15 cellular contexts compared by ENCODE assay signal in the genomic region with DNA sequence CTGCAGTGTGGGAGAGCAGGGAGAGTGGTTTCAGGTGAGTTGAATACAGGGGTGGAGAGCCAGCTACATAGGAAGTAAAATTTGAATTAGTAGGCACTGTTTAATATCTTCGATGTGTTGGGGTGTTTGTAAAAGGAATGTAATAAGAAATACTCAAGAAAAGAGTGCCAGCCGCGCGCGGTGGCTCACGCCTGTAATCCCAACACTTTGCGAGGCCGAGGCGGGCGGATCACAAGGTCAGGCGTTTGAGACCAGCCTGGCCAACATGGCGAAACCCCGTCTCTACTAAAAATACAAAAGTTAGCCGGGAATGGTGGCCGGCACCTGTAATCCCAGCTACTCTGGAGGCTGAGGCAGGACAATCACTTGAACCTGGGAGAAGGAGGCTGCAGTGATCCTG. TPM values are rescaled to one million over a fixed set of nuclear protein-coding genes. Genes with fewer than 3 reads are reported as not detected.
A peak's percentile ranks its signal among the peaks of the same experiment; 100 is the strongest.
DNase-seq lines count a peak whose midpoint lies in the region; TF ChIP-seq lines count a peak whose summit lies in the region.
"Not testable (repeated sequence)": the region's sequence is repeated elsewhere in the genome, so short reads cannot be mapped to it uniquely, and the experiment has no call there.
"Had no signal": no experiment of that assay in that cellular context is flagged by ENCODE, and none has a peak within 500 bp of the region (broad histone marks: within the 10 kb centered on the region; RNA-seq: fewer than 3 reads in every experiment).

No MANE protein-coding gene starts in this region.

- H3K9me3 ChIP-seq in CD4-positive, alpha-beta memory T cell (ENCODE audit: control insufficient read depth in 1 of 2, low read length in 2 of 2); Karpas-422 (ENCODE audit: low read length); iPS-20b (ENCODE audit: insufficient read depth, low read depth, low read length): not testable (repeated sequence)

- peaks cover 22% of the 10 kb centered on the region for H3K79me2 ChIP-seq in Karpas-422 (ENCODE audit: low read length)

- peaks cover 11 to 25% of the 10 kb centered on the region in 2 donors for H3K36me3 Mint-ChIP-seq in CD4-positive, alpha-beta memory T cell
- H3K36me3 Mint-ChIP-seq in T-helper 2 cell treated with Interferon-gamma antibody and Interleukin-4, amounts not matched to agents 5 μg/mL and 100 μg/mL, for 36 hours (ENCODE audit: low read depth) = peaks cover 10% of the 10 kb centered on the region
- H3K36me3 Mint-ChIP-seq in activated T-helper 1 cell treated with anti-CD3 and anti-CD28 coated beads, Interleukin-12 subunit alpha, Interleukin-12 subunit beta, Interleukin-2, Interleukin-4 antibody, amounts not matched to agents 30 ng/mL and 10 ng/mL and 1 ng/mL, durations not matched to agents 14 hours and 24 hours and 36 hours (ENCODE audit: low read depth); neural crest cell (ENCODE audit: low read depth): not testable (repeated sequence)
- H3K36me3 Mint-ChIP-seq in stimulated activated naive CD8-positive, alpha-beta T cell treated with anti-CD3 and anti-CD28 coated beads, Interleukin-15, Interleukin-2, amounts not matched to agents 100 ng/mL and 50 ng/mL, for 24 hours (ENCODE audit: low read depth) = peaks cover 24% of the 10 kb centered on the region

- not testable (repeated sequence) for H3K27me3 ChIP-seq in CD4-positive, alpha-beta memory T cell (ENCODE audit: insufficient read depth, low read length); Karpas-422 (ENCODE audit: low read length); iPS-20b (ENCODE audit: insufficient read depth, low read length)

- peaks cover 18% of the 10 kb centered on the region for H3K4me1 ChIP-seq in CD4-positive, alpha-beta memory T cell (ENCODE audit: insufficient read depth, low read length)
- peaks cover 21% of the 10 kb centered on the region for H3K4me1 ChIP-seq in Karpas-422 (ENCODE audit: low read length)
- H3K4me1 ChIP-seq in iPS-20b (ENCODE audit: insufficient read depth, low read length) = not testable (repeated sequence)

- not testable (repeated sequence) for H4K20me1 ChIP-seq in Karpas-422 (ENCODE audit: insufficient read depth, low read depth, low read length)

- peak overlapping the region in 6 of 7 donors; percentile 98 to 99 (median 98) for H3K27ac Mint-ChIP-seq in CD4-positive, alpha-beta memory T cell
- H3K27ac Mint-ChIP-seq in T-helper 2 cell treated with Interferon-gamma antibody and Interleukin-4, amounts not matched to agents 5 μg/mL and 100 μg/mL, for 36 hours; activated T-helper 1 cell treated with anti-CD3 and anti-CD28 coated beads, Interleukin-12 subunit alpha, Interleukin-12 subunit beta, Interleukin-2, Interleukin-4 antibody, amounts not matched to agents 30 ng/mL and 10 ng/mL and 1 ng/mL, durations not matched to agents 14 hours and 24 hours and 36 hours: not testable (repeated sequence)
- H3K27ac Mint-ChIP-seq in neural crest cell (ENCODE audit: unreplicated experiment) = peak overlapping the region; percentile 99
- peak overlapping the region; percentile 99 for H3K27ac Mint-ChIP-seq in stimulated activated naive CD8-positive, alpha-beta T cell treated with anti-CD3 and anti-CD28 coated beads, Interleukin-15, Interleukin-2, amounts not matched to agents 100 ng/mL and 50 ng/mL, for 24 hours

- peak overlapping the region; percentile 80 for H3K27ac ChIP-seq in CD4-positive, alpha-beta memory T cell (ENCODE audit: low read depth, low read length)
- H3K27ac ChIP-seq in Karpas-422 (ENCODE audit: low read length); iPS-20b (ENCODE audit: low read length): not testable (repeated sequence)
- H3K27ac ChIP-seq in cingulate gyrus (ENCODE audit: low read depth, low read length) = peak overlapping the region; percentile 91

- H3K4me3 Mint-ChIP-seq in CD4-positive, alpha-beta memory T cell = peak overlapping the region in 5 of 8 donors; percentile 11 to 98 (median 95)
- peak overlapping the region; percentile 95 for H3K4me3 Mint-ChIP-seq in T-helper 2 cell treated with Interferon-gamma antibody and Interleukin-4, amounts not matched to agents 5 μg/mL and 100 μg/mL, for 36 hours
- peak overlapping the region; percentile 87 for H3K4me3 Mint-ChIP-seq in activated T-helper 1 cell treated with anti-CD3 and anti-CD28 coated beads, Interleukin-12 subunit alpha, Interleukin-12 subunit beta, Interleukin-2, Interleukin-4 antibody, amounts not matched to agents 30 ng/mL and 10 ng/mL and 1 ng/mL, durations not matched to agents 14 hours and 24 hours and 36 hours
- peak overlapping the region; percentile 96 for H3K4me3 Mint-ChIP-seq in neural crest cell
- H3K4me3 Mint-ChIP-seq in stimulated activated naive CD8-positive, alpha-beta T cell treated with anti-CD3 and anti-CD28 coated beads, Interleukin-15, Interleukin-2, amounts not matched to agents 100 ng/mL and 50 ng/mL, for 24 hours = peak overlapping the region; percentile 99

- not testable (repeated sequence) for DNase-seq in CD4-positive, alpha-beta memory T cell; Karpas-422; T-helper 2 cell treated with Interferon-gamma antibody and Interleukin-4, amounts not matched to agents 5 μg/mL and 100 μg/mL, for 36 hours (ENCODE audit: low spot score); activated T-helper 1 cell treated with anti-CD3 and anti-CD28 coated beads, Interleukin-12 subunit alpha, Interleukin-12 subunit beta, Interleukin-2, Interleukin-4 antibody, amounts not matched to agents 30 ng/mL and 10 ng/mL and 1 ng/mL, durations not matched to agents 14 hours and 24 hours and 36 hours (ENCODE audit: low spot score); neural crest cell (ENCODE audit: low read depth, low spot score)

- H3K4me1 Mint-ChIP-seq in CD4-positive, alpha-beta memory T cell = peaks cover 23 to 38% (median 30%) of the 10 kb centered on the region in 4 donors
- H3K4me1 Mint-ChIP-seq in T-helper 2 cell treated with Interferon-gamma antibody and Interleukin-4, amounts not matched to agents 5 μg/mL and 100 μg/mL, for 36 hours (ENCODE audit: low read depth) = peaks cover 13% of the 10 kb centered on the region
- peaks cover 35% of the 10 kb centered on the region for H3K4me1 Mint-ChIP-seq in activated T-helper 1 cell treated with anti-CD3 and anti-CD28 coated beads, Interleukin-12 subunit alpha, Interleukin-12 subunit beta, Interleukin-2, Interleukin-4 antibody, amounts not matched to agents 30 ng/mL and 10 ng/mL and 1 ng/mL, durations not matched to agents 14 hours and 24 hours and 36 hours (ENCODE audit: low read depth)
- H3K4me1 Mint-ChIP-seq in neural crest cell = peaks cover 47% of the 10 kb centered on the region
- peaks cover 28% of the 10 kb centered on the region for H3K4me1 Mint-ChIP-seq in stimulated activated naive CD8-positive, alpha-beta T cell treated with anti-CD3 and anti-CD28 coated beads, Interleukin-15, Interleukin-2, amounts not matched to agents 100 ng/mL and 50 ng/mL, for 24 hours (ENCODE audit: low read depth)

- H2AFZ ChIP-seq in Karpas-422 (ENCODE audit: low read length) = not testable (repeated sequence)

- peak overlapping the region; percentile 82 for H3K4me2 ChIP-seq in Karpas-422 (ENCODE audit: low read depth, low read length, poor library complexity, severe bottlenecking)

- CTCF ChIA-PET in CD4-positive, alpha-beta memory T cell (lab: Charles Lee; ENCODE audit: partially characterized antibody) = interaction anchor here (0.8 to 4.0 kb wide), 8 partner anchors 10 to 293 kb away, joined by 3 to 35 read pairs (median 6); a partner anchor contains a TSS

- not testable (repeated sequence) for H3K9me3 Mint-ChIP-seq in CD4-positive, alpha-beta memory T cell; T-helper 2 cell treated with Interferon-gamma antibody and Interleukin-4, amounts not matched to agents 5 μg/mL and 100 μg/mL, for 36 hours; activated T-helper 1 cell treated with anti-CD3 and anti-CD28 coated beads, Interleukin-12 subunit alpha, Interleukin-12 subunit beta, Interleukin-2, Interleukin-4 antibody, amounts not matched to agents 30 ng/mL and 10 ng/mL and 1 ng/mL, durations not matched to agents 14 hours and 24 hours and 36 hours; neural crest cell; stimulated activated naive CD8-positive, alpha-beta T cell treated with anti-CD3 and anti-CD28 coated beads, Interleukin-15, Interleukin-2, amounts not matched to agents 100 ng/mL and 50 ng/mL, for 24 hours

- intact Hi-C loops in CD4-positive, alpha-beta memory T cell (cut with micrococcal nuclease) = not testable (repeated sequence)
- intact Hi-C loops in activated T-helper 1 cell treated with anti-CD3 and anti-CD28 coated beads, Interleukin-12 subunit alpha, Interleukin-12 subunit beta, Interleukin-2, Interleukin-4 antibody, amounts not matched to agents 30 ng/mL and 10 ng/mL and 1 ng/mL, durations not matched to agents 14 hours and 24 hours and 36 hours (cut with micrococcal nuclease) = loop anchor here (2.0 kb wide), 1 partner anchor 295 kb away; no protein-coding TSS in a partner anchor

- not testable (repeated sequence) for H3K4me3 ChIP-seq in CD4-positive, alpha-beta memory T cell (ENCODE audit: low read length in 2 of 2)
- H3K4me3 ChIP-seq in Karpas-422 (ENCODE audit: low read length) = peak overlapping the region; percentile 90; the same call in 1 of the 2 replicates
- peak overlapping the region; percentile 80; the same call in 1 of the 2 replicates for H3K4me3 ChIP-seq in iPS-20b (ENCODE audit: low read length)

- POLR2A ChIA-PET in CD4-positive, alpha-beta memory T cell (lab: Charles Lee; ENCODE audit: partially characterized antibody) = interaction anchor here (2.0 to 3.2 kb wide), 5 partner anchors 10 to 214 kb away, joined by 8 to 33 read pairs (median 17); no protein-coding TSS in a partner anchor

- H3K27me3 Mint-ChIP-seq in CD4-positive, alpha-beta memory T cell; T-helper 2 cell treated with Interferon-gamma antibody and Interleukin-4, amounts not matched to agents 5 μg/mL and 100 μg/mL, for 36 hours (ENCODE audit: low read depth); activated T-helper 1 cell treated with anti-CD3 and anti-CD28 coated beads, Interleukin-12 subunit alpha, Interleukin-12 subunit beta, Interleukin-2, Interleukin-4 antibody, amounts not matched to agents 30 ng/mL and 10 ng/mL and 1 ng/mL, durations not matched to agents 14 hours and 24 hours and 36 hours (ENCODE audit: insufficient read depth); neural crest cell (ENCODE audit: low read depth); stimulated activated naive CD8-positive, alpha-beta T cell treated with anti-CD3 and anti-CD28 coated beads, Interleukin-15, Interleukin-2, amounts not matched to agents 100 ng/mL and 50 ng/mL, for 24 hours: not testable (repeated sequence)

- peak overlapping the region; percentile 90 for H3K9ac ChIP-seq in Karpas-422 (ENCODE audit: low read length)
- peak overlapping the region; percentile 93; the same call in 1 of the 2 replicates for H3K9ac ChIP-seq in iPS-20b (ENCODE audit: low read depth, low read length)

- not testable (repeated sequence) for H3K36me3 ChIP-seq in CD4-positive, alpha-beta memory T cell (ENCODE audit: insufficient read depth, low read length)
- H3K36me3 ChIP-seq in Karpas-422 (ENCODE audit: insufficient read depth, low read length) = 0 out of 2 replicates have a peak, but pooled peaks cover 15% of the 10 kb centered on the region
- H3K36me3 ChIP-seq in iPS-20b (ENCODE audit: insufficient read depth, low read depth, low read length) = peaks cover 20% of the 10 kb centered on the region

- TF ChIP-seq CTCF in neural crest cell (conservative IDR thresholded peaks at IDR 0.05) = not testable (repeated sequence)

- not testable (repeated sequence) for H3K9me2 ChIP-seq in Karpas-422 (replicated peaks; ENCODE audit: insufficient read depth, low read length)

RNA-seq across cellular contexts. Expression of a gene that starts 1.3 kb away (rescaled TPM):
- 10 to 100 TPM; 20.0 to 20.7 TPM for total RNA-seq in CD4-positive, alpha-beta memory T cell
- 10 to 100 TPM; 40.2 to 51.5 TPM for polyA plus RNA-seq in CD4-positive, alpha-beta memory T cell
- 13.1 and 30.9 TPM in 2 replicates for total RNA-seq in Karpas-422 (2014; rRNA removed; shearing (Covaris generic); ENCODE audit: low replicate concordance)
- 17.7 and 19.9 TPM in 2 replicates for total RNA-seq in activated T-helper 1 cell treated with anti-CD3 and anti-CD28 coated beads, Interleukin-12 subunit alpha, Interleukin-12 subunit beta, Interleukin-2, Interleukin-4 antibody, amounts not matched to agents 30 ng/mL and 10 ng/mL and 1 ng/mL, durations not matched to agents 14 hours and 24 hours and 36 hours
- 26.7 and 28.4 TPM in 2 replicates for total RNA-seq in neural crest cell

RNA-seq across cellular contexts. Expression of a gene that starts 22.6 kb away (rescaled TPM):
- not detected for total RNA-seq in CD4-positive, alpha-beta memory T cell
- polyA plus RNA-seq in CD4-positive, alpha-beta memory T cell = not detected
- not detected in 2 replicates for total RNA-seq in Karpas-422 (2014; rRNA removed; shearing (Covaris generic); ENCODE audit: low replicate concordance)
- not detected in 2 replicates for total RNA-seq in activated T-helper 1 cell treated with anti-CD3 and anti-CD28 coated beads, Interleukin-12 subunit alpha, Interleukin-12 subunit beta, Interleukin-2, Interleukin-4 antibody, amounts not matched to agents 30 ng/mL and 10 ng/mL and 1 ng/mL, durations not matched to agents 14 hours and 24 hours and 36 hours
- 0.33 TPM in 1 of 2 replicates, not detected in the other for total RNA-seq in neural crest cell
- total RNA-seq: dermis blood vessel endothelial cell; glomerular endothelial cell; left ventricle myocardium superior; myocyte; renal cortical epithelial cell; T-helper 2 cell treated with Interferon-gamma antibody and Interleukin-4, amounts not matched to agents 100 ng/mL and 5 ng/mL, for 36 hours; ureter had no signal

RNA-seq across cellular contexts. Expression of a gene that starts 40.6 kb away (rescaled TPM):
- total RNA-seq in CD4-positive, alpha-beta memory T cell = 10 to 100 TPM; 74.5 to 79.8 TPM
- polyA plus RNA-seq in CD4-positive, alpha-beta memory T cell = 10 to 100 TPM; 59.1 to 66.5 TPM
- 19.7 and 32.2 TPM in 2 replicates for total RNA-seq in Karpas-422 (2014; rRNA removed; shearing (Covaris generic); ENCODE audit: low replicate concordance)
- 86.8 and 88.3 TPM in 2 replicates for total RNA-seq in activated T-helper 1 cell treated with anti-CD3 and anti-CD28 coated beads, Interleukin-12 subunit alpha, Interleukin-12 subunit beta, Interleukin-2, Interleukin-4 antibody, amounts not matched to agents 30 ng/mL and 10 ng/mL and 1 ng/mL, durations not matched to agents 14 hours and 24 hours and 36 hours
- total RNA-seq in neural crest cell = 24.7 and 27.3 TPM in 2 replicates

RNA-seq across cellular contexts. Expression of a gene that starts 40.7 kb away (rescaled TPM):
- 10 to 100 TPM; 18.5 to 20.0 TPM for total RNA-seq in CD4-positive, alpha-beta memory T cell
- polyA plus RNA-seq in CD4-positive, alpha-beta memory T cell = 1 to 10 TPM; 5.3 to 6.0 TPM
- total RNA-seq in Karpas-422 (2014; rRNA removed; shearing (Covaris generic); ENCODE audit: low replicate concordance) = 6.7 and 7.1 TPM in 2 replicates
- total RNA-seq in activated T-helper 1 cell treated with anti-CD3 and anti-CD28 coated beads, Interleukin-12 subunit alpha, Interleukin-12 subunit beta, Interleukin-2, Interleukin-4 antibody, amounts not matched to agents 30 ng/mL and 10 ng/mL and 1 ng/mL, durations not matched to agents 14 hours and 24 hours and 36 hours = 7.4 and 8.5 TPM in 2 replicates
- 5.7 and 7.8 TPM in 2 replicates for total RNA-seq in neural crest cell
